ENCODE assay signal across 8 cellular contexts in genomic region chr5:127517480-127518318, GRCh38. TPM values are rescaled to one million over a fixed set of nuclear protein-coding genes. Genes with fewer than 3 reads are reported as not detected.
DNase-seq lines count a peak whose midpoint lies in the region; ATAC-seq and TF ChIP-seq lines count a peak whose summit lies in the region.

PRRC1 (plus strand) TSS chr5:127517640; CDS start chr5:127523480, 5,840 bp downstream.

- CTCF ChIA-PET in activated CD4-positive, alpha-beta T cell treated with anti-CD3 and anti-CD28 coated beads for 36 hours (lab: Charles Lee): no interaction called here

- TF ChIP-seq POLR2A in GM18951 (IDR thresholded peaks at IDR 0.05; ENCODE audit: extremely low read depth, insufficient read depth, insufficient read length): peak; percentile 82

- peaks cover 16% of the 10 kb centered on the region for H3K9me3 Mint-ChIP-seq in activated CD4-positive, alpha-beta T cell treated with anti-CD3 and anti-CD28 coated beads for 36 hours (ENCODE audit: low read depth)

- peaks cover 28% of the 10 kb centered on the region for H3K4me1 Mint-ChIP-seq in activated CD4-positive, alpha-beta T cell treated with anti-CD3 and anti-CD28 coated beads for 36 hours

- intact Hi-C loops in activated CD4-positive, alpha-beta T cell treated with anti-CD3 and anti-CD28 coated beads for 36 hours (cut with DNase I, micrococcal nuclease): loop anchor here (1.0 to 5.0 kb wide), 8 partner anchors 287 to 1575 kb away; partner anchors contain the start of genes SLC12A2 (in 2 of the 2), C5orf63 (in 1 of the 2), GRAMD2B (in 1 of the 2) and ISOC1 (in 1 of the 2)
- intact Hi-C loops in left colon (cut with DNase I, micrococcal nuclease): no loop called here

- H3K27me3 Mint-ChIP-seq in activated CD4-positive, alpha-beta T cell treated with anti-CD3 and anti-CD28 coated beads for 36 hours: no peaks in the 10 kb centered on the region

- no peak for TF ChIP-seq CTCF in AG09319 (IDR thresholded peaks at IDR 0.05; ENCODE audit: low read depth, low read length)

- H3K27ac Mint-ChIP-seq in activated CD4-positive, alpha-beta T cell treated with anti-CD3 and anti-CD28 coated beads for 36 hours: peak within 1 kb of the TSS; percentile 77

- peak within 1 kb of the TSS; percentile 80 for H3K4me3 Mint-ChIP-seq in activated CD4-positive, alpha-beta T cell treated with anti-CD3 and anti-CD28 coated beads for 36 hours

- peak; percentile 45 for DNase-seq in AG09319 (ENCODE audit: extremely low read depth, low read depth)
- peak; percentile 77 for DNase-seq in NCI-H460 (ENCODE audit: extremely low read depth, low read depth)
- DNase-seq in activated CD4-positive, alpha-beta T cell treated with anti-CD3 and anti-CD28 coated beads for 36 hours: peak; percentile 90
- peak; percentile 83 to 92 for DNase-seq in left colon
- peak; percentile 76 for DNase-seq in stimulated activated CD4-positive, alpha-beta T cell treated with anti-CD3 and anti-CD28 coated beads, Interleukin-1b, Interleukin-23, amount 100 ng/mL, for 48 hours

- H3K36me3 Mint-ChIP-seq in activated CD4-positive, alpha-beta T cell treated with anti-CD3 and anti-CD28 coated beads for 36 hours (ENCODE audit: low read depth): peaks cover 31% of the 10 kb centered on the region

- in situ Hi-C loops in GM18951 (cut with MboI; ENCODE audit: low sequenced_read_pairs, unreplicated experiment): no loop called here

- ATAC-seq in HG03175 (IDR thresholded peaks at IDR 0.05; ENCODE audit: unreplicated experiment): peak; percentile 92
- ATAC-seq in activated CD4-positive, alpha-beta T cell treated with anti-CD3 and anti-CD28 coated beads for 36 hours: peak; percentile 95
- ATAC-seq in left colon: peak; percentile 92

- POLR2A ChIA-PET in activated CD4-positive, alpha-beta T cell treated with anti-CD3 and anti-CD28 coated beads for 36 hours (lab: Charles Lee): interaction anchor here (0.6 to 1.1 kb wide), 3 partner anchors 492 to 706 kb away, joined by 3 read pairs; no protein-coding TSS in a partner anchor

- peak within 1 kb of the TSS; percentile 49 for H3K27ac ChIP-seq in cingulate gyrus (ENCODE audit: low read depth, low read length)

RNA-seq across cellular contexts. Expression of gene PRRC1, which starts in this region (rescaled TPM):
- 48.4 and 57.8 TPM in 2 replicates for total RNA-seq in NCI-H460 (2014; rRNA removed; shearing (Covaris generic))
- 26.1 and 49.9 TPM in 2 replicates for polyA plus RNA-seq in NCI-H460 (2014; cell fraction: nucleus; rRNA removed)
- 10 to 100 TPM; 35.8 to 47.1 TPM for total RNA-seq in activated CD4-positive, alpha-beta T cell treated with anti-CD3 and anti-CD28 coated beads for 36 hours
- total RNA-seq in left colon: 10 to 100 TPM; 65.4 to 77.7 TPM

Comparison
In these comparisons a context has a peak if more than half of its experiments do, and no peak if none do; other contexts are left out.
1. Peak in every context shown above with its lines: DNase-seq, ATAC-seq and H3K27ac ChIP-seq.
2. intact Hi-C loops: an anchor here in activated CD4-positive, alpha-beta T cell treated with anti-CD3 and anti-CD28 coated beads for 36 hours (1.0 to 5.0 kb wide); none called in left colon.